Comparison of ENCODE assay signal across 2 cellular contexts in genomic region chr22:23260645-23261581, GRCh38.
TF ChIP-seq lines count a peak whose summit lies in the region.

No MANE protein-coding gene starts in this region.

TF ChIP-seq in HepG2, 621 proteins besides CTCF, POLR2A, EP300 and RAD21:
- TF ChIP-seq PRDM10 (CRISPR knock-in tag; IDR thresholded peaks at IDR 0.05; ENCODE audit: low read depth) (no peak), ZNF841 (CRISPR knock-in tag; IDR thresholded peaks at IDR 0.05; ENCODE audit: borderline replicate concordance) (no peak), AKAP8 (CRISPR knock-in tag; IDR thresholded peaks at IDR 0.05) (no peak), DR1 (CRISPR knock-in tag; IDR thresholded peaks at IDR 0.05) (no peak), MAFK (conservative IDR thresholded peaks at IDR 0.05 in 1 of 2, IDR thresholded peaks at IDR 0.05 in 1 of 2; ENCODE audit: low read length in 2 of 2) (peak; percentile 10 to 32; a peak in 1 of 4 replicates), JDP2 (CRISPR knock-in tag; IDR thresholded peaks at IDR 0.05; ENCODE audit: borderline replicate concordance) (no peak), BRF2 (CRISPR knock-in tag; IDR thresholded peaks at IDR 0.05) (no peak)

TF ChIP-seq in K562, 482 proteins besides CTCF, POLR2A, EP300 and RAD21 (continued from another document):
- TF ChIP-seq HMGXB4 (CRISPR knock-in tag; IDR thresholded peaks at IDR 0.05), result peak; percentile 56; the same call in 1 of the 2 replicates
- TF ChIP-seq MAFK (IDR thresholded peaks at IDR 0.05; ENCODE audit: low read length), result 0 out of 2 replicates have a peak, but pooled peaks have one; percentile 6
- TF ChIP-seq TBL1XR1 (IDR thresholded peaks at IDR 0.05; ENCODE audit: low read length in 2 of 2), result peak in 1 of 2 experiments; percentile 8; a peak in 1 of 4 replicates
- peak in 1 of 2 experiments; percentile 5; a peak in 1 of 4 replicates for TF ChIP-seq RCOR1 (IDR thresholded peaks at IDR 0.05; ENCODE audit: borderline replicate concordance in 1 of 2, low read depth in 2 of 2, low read length in 2 of 2)
- TF ChIP-seq MNT (conservative IDR thresholded peaks at IDR 0.05), result no peak
- TF ChIP-seq SIX5 (IDR thresholded peaks at IDR 0.05; ENCODE audit: borderline replicate concordance in 1 of 2, insufficient read depth in 1 of 2, low read depth in 1 of 2, low read length in 2 of 2), result peak in 1 of 2 experiments; percentile 28; a peak in 1 of 4 replicates
- no peak for TF ChIP-seq U2AF1 (optimal IDR thresholded peaks at IDR 0.05; ENCODE audit: low read depth, low read length)
- peak; percentile 46; the same call in 1 of the 2 replicates for TF ChIP-seq MAFF (IDR thresholded peaks at IDR 0.05; ENCODE audit: low read length)
- TF ChIP-seq E2F1 (CRISPR knock-in tag; IDR thresholded peaks at IDR 0.05), result peak; percentile 28; the same call in 1 of the 2 replicates
- TF ChIP-seq MLX (CRISPR knock-in tag; conservative IDR thresholded peaks at IDR 0.05), result 0 out of 4 replicates have a peak, but pooled peaks of 1 of the 2 experiments have one; percentile 29
